ENCODE assay signal across 8 cellular contexts in genomic region chr3:62551556-62551955, GRCh38.
"Had no signal": no experiment of that assay in that cellular context is flagged by ENCODE, and none has a peak within 500 bp of the region (broad histone marks: within the 10 kb centered on the region; RNA-seq: fewer than 3 reads in every experiment).

No MANE protein-coding gene starts in this region.

- FAIRE-seq: G401.6, GM12878, GM12891, GM12892, GM18507, GM19239 had no signal

- H3K4me3 ChIP-seq: GM12878 had no signal

- DNase-seq: GDM1, GF-D8 had no signal

- ATAC-seq: GM12878 had no signal
